9 cellular contexts compared by ENCODE assay signal in the genomic region with DNA sequence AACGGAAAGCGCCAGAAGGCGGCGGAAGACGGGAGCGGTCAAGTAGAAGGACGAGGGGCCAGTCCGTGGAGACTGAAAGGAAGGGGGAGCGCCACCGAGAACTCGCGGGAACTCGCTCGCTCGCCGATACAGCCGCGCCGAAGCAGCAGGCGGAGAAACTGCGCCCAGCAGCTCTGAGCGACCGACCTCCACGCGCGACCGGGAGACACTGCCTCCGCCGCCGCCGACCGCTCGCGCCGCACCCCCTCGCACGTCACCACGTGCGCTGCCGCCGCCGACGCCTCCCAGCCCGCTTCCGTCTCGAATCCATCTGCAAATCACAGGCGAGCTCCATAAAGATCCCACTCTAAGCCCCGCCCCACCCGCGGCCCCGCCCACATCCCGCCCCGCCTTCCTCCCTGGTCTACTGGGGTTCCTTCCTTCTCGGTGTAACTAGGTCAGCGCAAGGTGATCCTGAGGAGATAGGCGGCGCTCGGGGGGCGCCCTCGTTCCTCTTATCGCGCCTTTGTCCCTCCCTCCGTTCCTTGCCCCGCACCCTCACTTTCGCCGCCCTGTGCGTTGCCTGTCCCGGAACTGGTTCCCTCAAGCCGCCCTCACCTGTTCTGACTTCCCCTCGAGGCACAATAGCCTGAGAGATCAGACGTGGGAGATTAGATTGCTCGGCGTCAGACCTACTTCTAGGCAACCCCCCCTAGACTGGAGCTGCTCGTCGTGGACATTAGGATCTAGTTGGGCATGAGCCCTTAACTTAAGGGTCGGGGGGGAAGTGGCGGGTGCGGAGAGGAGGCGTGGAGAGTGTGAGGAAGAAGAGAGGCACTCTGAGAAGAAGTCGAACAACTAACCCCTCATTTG. TPM values are rescaled to one million over a fixed set of nuclear protein-coding genes. Genes with fewer than 3 reads are reported as not detected.
DNase-seq lines count a peak whose midpoint lies in the region; ATAC-seq, FAIRE-seq and TF ChIP-seq lines count a peak whose summit lies in the region.
"Had no signal": no experiment of that assay in that cellular context is flagged by ENCODE, and none has a peak within 500 bp of the region (broad histone marks: within the 10 kb centered on the region; RNA-seq: fewer than 3 reads in every experiment).

A gene (minus strand): TSS at position 210 of the 852 bp plus-strand sequence. CDS start 7,750 bp downstream, outside the sequence.

- H3K27ac ChIP-seq in kidney (ENCODE audit: low read depth in 2 of 2, low read length in 2 of 2) = peak within 1 kb of the TSS; percentile 97

- no peaks in the 10 kb centered on the region for H3K9me3 ChIP-seq in kidney (ENCODE audit: control insufficient read depth in 1 of 2, low read length in 2 of 2)

- peaks cover 0 to 4% of the 10 kb centered on the region in 2 donors for H3K36me3 ChIP-seq in kidney (ENCODE audit: control insufficient read depth in 1 of 2, insufficient read depth in 2 of 2, low read length in 2 of 2)

- intact Hi-C loops in kidney (cut with DNase I) = no loop called here

- FAIRE-seq in kidney (lab: Jason Lieb, UNC) = no peak
- FAIRE-seq: islet of Langerhans had no signal

- DNase-seq in AML-193 (lab: John Stamatoyannopoulos, UW) (peak; percentile 92 to 96), NCI-H446 treated with DMSO at 0.1 percent for 48 hours (lab: John Stamatoyannopoulos, UW) (peak; percentile 93), cerebellar nuclear complex (lab: John Stamatoyannopoulos, UW) (peak; percentile 57 to 84), kidney (peak; percentile 98)
- peak; percentile 91 for DNase-seq in activated CD4-positive, CD25-positive, alpha-beta regulatory T cell treated with anti-CD3 and anti-CD28 coated beads, Interleukin-2, amount 50 U/mL, for 72 hours
- DNase-seq in stimulated activated CD4-positive, alpha-beta T cell treated with anti-CD3 and anti-CD28 coated beads, Interleukin-15, amount 100 ng/mL, for 24 hours = peak; percentile 93

- H3K9ac ChIP-seq in kidney (ENCODE audit: low read length in 2 of 2) = peak within 1 kb of the TSS; percentile 75 to 98

- peak; percentile 65 for ATAC-seq in GM19043 (IDR thresholded peaks at IDR 0.05; ENCODE audit: low read depth, unreplicated experiment)
- ATAC-seq in HG03378 (IDR thresholded peaks at IDR 0.05; ENCODE audit: unreplicated experiment) = peak; percentile 65

- TF ChIP-seq CTCF in kidney (IDR thresholded peaks at IDR 0.05; ENCODE audit: borderline replicate concordance, extremely low read depth, insufficient read depth) = peak; percentile 43

- peak within 1 kb of the TSS; percentile 82 to 95 for H3K4me3 ChIP-seq in kidney (ENCODE audit: low read length in 2 of 2)

- peaks cover 6 to 7% of the 10 kb centered on the region in 2 donors for H3K4me1 ChIP-seq in kidney (ENCODE audit: control insufficient read depth in 1 of 2, insufficient read depth in 1 of 2, low read depth in 1 of 2, low read length in 2 of 2)

RNA-seq across cellular contexts. Expression of the gene that starts here (rescaled TPM):
- 198 TPM for total RNA-seq in kidney
- polyA plus RNA-seq in kidney (ENCODE audit: insufficient read depth, low read depth, low replicate concordance) = 115 TPM

Comparison
In these comparisons a context has a peak if more than half of its experiments do, and no peak if none do; other contexts are left out.
1. Peak in every context shown above with its lines: DNase-seq, ATAC-seq, H3K4me3 ChIP-seq and H3K27ac ChIP-seq.